Comparison of ENCODE assay signal across 26 cellular contexts in genomic region chr5:94359880-94360279, GRCh38.
"Had no signal": no experiment of that assay in that cellular context is flagged by ENCODE, and none has a peak within 500 bp of the region (broad histone marks: within the 10 kb centered on the region; RNA-seq: fewer than 3 reads in every experiment).

No MANE protein-coding gene starts in this region.

- H3K27ac Mint-ChIP-seq: activated B cell treated with CpG ODN at 0.5 μM for 24 hours; activated CD4-positive, alpha-beta T cell treated with anti-CD3 and anti-CD28 coated beads for 36 hours; activated CD8-positive, alpha-beta memory T cell treated with anti-CD3 and anti-CD28 coated beads, Interleukin-2, amount 10 ng/mL, durations not matched to agents 7 days and 5 days; activated CD8-positive, alpha-beta T cell treated with anti-CD3 and anti-CD28 coated beads, Interleukin-2, amount 10 ng/mL, durations not matched to agents 7 days and 5 days; activated naive CD4-positive, alpha-beta T cell treated with anti-CD3 and anti-CD28 coated beads, Interleukin-2, amount 50 U/mL, for 24 hours; activated naive CD8-positive, alpha-beta T cell treated with anti-CD3 and anti-CD28 coated beads, Interleukin-2, amount 50 U/mL, for 24 hours; activated T-helper 2 cell treated with anti-CD3 and anti-CD28 coated beads, Interferon-gamma antibody, Interleukin-2, Interleukin-4, amounts not matched to agents 10 μg/mL and 5 μg/mL and 100 μg/mL, durations not matched to agents 14 hours and 24 hours and 36 hours; dendritic cell treated with granulocyte-macrophage colony-stimulating factor and Interleukin-4, amounts not matched to agents 40 ng/mL and 50 ng/mL, for 4 days; naive thymus-derived CD4-positive, alpha-beta T cell; stimulated activated naive B cell treated with anti-CD40 and anti-IgM and Interleukin-4, amounts not matched to agents 10 μg/mL and 1 μg/mL and 100 μg/mL, for 72 hours had no signal

- H3K36me3 Mint-ChIP-seq: activated CD8-positive, alpha-beta memory T cell treated with anti-CD3 and anti-CD28 coated beads, Interleukin-2, amount 10 ng/mL, durations not matched to agents 7 days and 5 days; activated naive CD4-positive, alpha-beta T cell treated with anti-CD3 and anti-CD28 coated beads, Interleukin-2, amount 50 U/mL, for 24 hours; naive thymus-derived CD4-positive, alpha-beta T cell had no signal

- H3K4me2 ChIP-seq: smooth muscle cell had no signal

- H3K27ac ChIP-seq: esophagus muscularis mucosa, foreskin keratinocyte, ovary, prostate gland, suprapubic skin, tibial artery, upper lobe of right lung had no signal

- DNase-seq: activated B cell treated with CpG ODN at 0.5 μM for 24 hours; activated CD4-positive, alpha-beta T cell treated with anti-CD3 and anti-CD28 coated beads for 36 hours; activated CD8-positive, alpha-beta memory T cell treated with anti-CD3 and anti-CD28 coated beads, Interleukin-2, amount 10 ng/mL, durations not matched to agents 7 days and 5 days; activated CD8-positive, alpha-beta T cell treated with anti-CD3 and anti-CD28 coated beads, Interleukin-2, amount 10 ng/mL, durations not matched to agents 7 days and 5 days; activated naive CD8-positive, alpha-beta T cell treated with anti-CD3 and anti-CD28 coated beads, Interleukin-2, amount 50 U/mL, for 24 hours; activated T-cell treated with anti-CD3 and anti-CD28 coated beads, Interleukin-2, amount 50 U/mL, for 48 hours; amygdala; central memory CD4-positive, alpha-beta T cell; foreskin keratinocyte; midbrain; naive thymus-derived CD4-positive, alpha-beta T cell; ovary; retina; stimulated activated CD4-positive, alpha-beta T cell treated with anti-CD3 and anti-CD28 coated beads, Interleukin-1b, Interleukin-23, amount 100 ng/mL, for 48 hours; stimulated activated naive B cell treated with anti-CD40 and anti-IgM and Interleukin-4, amounts not matched to agents 10 μg/mL and 1 μg/mL and 100 μg/mL, for 72 hours; T-helper 2 cell; tibial artery; upper lobe of right lung had no signal

- H3K9me3 ChIP-seq: esophagus muscularis mucosa, ovary, prostate gland, suprapubic skin, tibial artery, upper lobe of right lung had no signal

- H3K4me1 ChIP-seq: esophagus muscularis mucosa, tibial artery, upper lobe of right lung had no signal

- H3K4me3 Mint-ChIP-seq: activated B cell treated with CpG ODN at 0.5 μM for 24 hours; activated CD4-positive, alpha-beta T cell treated with anti-CD3 and anti-CD28 coated beads for 36 hours; activated CD8-positive, alpha-beta memory T cell treated with anti-CD3 and anti-CD28 coated beads, Interleukin-2, amount 10 ng/mL, durations not matched to agents 7 days and 5 days; activated CD8-positive, alpha-beta T cell treated with anti-CD3 and anti-CD28 coated beads, Interleukin-2, amount 10 ng/mL, durations not matched to agents 7 days and 5 days; activated naive CD4-positive, alpha-beta T cell treated with anti-CD3 and anti-CD28 coated beads, Interleukin-2, amount 50 U/mL, for 24 hours; activated naive CD8-positive, alpha-beta T cell treated with anti-CD3 and anti-CD28 coated beads, Interleukin-2, amount 50 U/mL, for 24 hours; dendritic cell treated with granulocyte-macrophage colony-stimulating factor and Interleukin-4, amounts not matched to agents 40 ng/mL and 50 ng/mL, for 4 days; naive thymus-derived CD4-positive, alpha-beta T cell; stimulated activated naive B cell treated with anti-CD40 and anti-IgM and Interleukin-4, amounts not matched to agents 10 μg/mL and 1 μg/mL and 100 μg/mL, for 72 hours had no signal

- FAIRE-seq: islet of Langerhans had no signal

- H3K27me3 Mint-ChIP-seq: activated B cell treated with CpG ODN at 0.5 μM for 24 hours; activated CD4-positive, alpha-beta T cell treated with anti-CD3 and anti-CD28 coated beads for 36 hours; activated CD8-positive, alpha-beta memory T cell treated with anti-CD3 and anti-CD28 coated beads, Interleukin-2, amount 10 ng/mL, durations not matched to agents 7 days and 5 days; activated naive CD4-positive, alpha-beta T cell treated with anti-CD3 and anti-CD28 coated beads, Interleukin-2, amount 50 U/mL, for 24 hours; activated naive CD8-positive, alpha-beta T cell treated with anti-CD3 and anti-CD28 coated beads, Interleukin-2, amount 50 U/mL, for 24 hours; dendritic cell treated with granulocyte-macrophage colony-stimulating factor and Interleukin-4, amounts not matched to agents 40 ng/mL and 50 ng/mL, for 4 days; naive thymus-derived CD4-positive, alpha-beta T cell; stimulated activated naive B cell treated with anti-CD40 and anti-IgM and Interleukin-4, amounts not matched to agents 10 μg/mL and 1 μg/mL and 100 μg/mL, for 72 hours had no signal

- H3K9me3 Mint-ChIP-seq: activated B cell treated with CpG ODN at 0.5 μM for 24 hours; activated naive CD4-positive, alpha-beta T cell treated with anti-CD3 and anti-CD28 coated beads, Interleukin-2, amount 50 U/mL, for 24 hours; activated naive CD8-positive, alpha-beta T cell treated with anti-CD3 and anti-CD28 coated beads, Interleukin-2, amount 50 U/mL, for 24 hours; activated T-helper 2 cell treated with anti-CD3 and anti-CD28 coated beads, Interferon-gamma antibody, Interleukin-2, Interleukin-4, amounts not matched to agents 10 μg/mL and 5 μg/mL and 100 μg/mL, durations not matched to agents 14 hours and 24 hours and 36 hours; dendritic cell treated with granulocyte-macrophage colony-stimulating factor and Interleukin-4, amounts not matched to agents 40 ng/mL and 50 ng/mL, for 4 days; naive thymus-derived CD4-positive, alpha-beta T cell; stimulated activated naive B cell treated with anti-CD40 and anti-IgM and Interleukin-4, amounts not matched to agents 10 μg/mL and 1 μg/mL and 100 μg/mL, for 72 hours had no signal

- ATAC-seq: activated CD4-positive, alpha-beta T cell treated with anti-CD3 and anti-CD28 coated beads for 36 hours; activated CD8-positive, alpha-beta memory T cell treated with anti-CD3 and anti-CD28 coated beads, Interleukin-2, amount 10 ng/mL, durations not matched to agents 7 days and 5 days; activated CD8-positive, alpha-beta T cell treated with anti-CD3 and anti-CD28 coated beads, Interleukin-2, amount 10 ng/mL, durations not matched to agents 7 days and 5 days; activated naive CD8-positive, alpha-beta T cell treated with anti-CD3 and anti-CD28 coated beads, Interleukin-2, amount 50 U/mL, for 24 hours; foreskin keratinocyte; naive thymus-derived CD4-positive, alpha-beta T cell; stimulated activated naive B cell treated with anti-CD40 and anti-IgM and Interleukin-4, amounts not matched to agents 10 μg/mL and 1 μg/mL and 100 μg/mL, for 72 hours; upper lobe of right lung had no signal

- H3K4me3 ChIP-seq: esophagus muscularis mucosa, ovary, prostate gland, smooth muscle cell, suprapubic skin, tibial artery, upper lobe of right lung had no signal

- H3K4me1 Mint-ChIP-seq: activated B cell treated with CpG ODN at 0.5 μM for 24 hours; activated CD4-positive, alpha-beta T cell treated with anti-CD3 and anti-CD28 coated beads for 36 hours; activated CD8-positive, alpha-beta memory T cell treated with anti-CD3 and anti-CD28 coated beads, Interleukin-2, amount 10 ng/mL, durations not matched to agents 7 days and 5 days; activated naive CD4-positive, alpha-beta T cell treated with anti-CD3 and anti-CD28 coated beads, Interleukin-2, amount 50 U/mL, for 24 hours; activated naive CD8-positive, alpha-beta T cell treated with anti-CD3 and anti-CD28 coated beads, Interleukin-2, amount 50 U/mL, for 24 hours; naive thymus-derived CD4-positive, alpha-beta T cell; stimulated activated naive B cell treated with anti-CD40 and anti-IgM and Interleukin-4, amounts not matched to agents 10 μg/mL and 1 μg/mL and 100 μg/mL, for 72 hours had no signal

- H3K27me3 ChIP-seq: esophagus muscularis mucosa, foreskin keratinocyte, ovary, suprapubic skin, tibial artery, upper lobe of right lung had no signal
